Comparison of ENCODE assay signal across 8 cellular contexts in genomic region chr1:35192853-35193664, GRCh38. TPM values are rescaled to one million over a fixed set of nuclear protein-coding genes. Genes with fewer than 3 reads are reported as not detected.
DNase-seq lines count a peak whose midpoint lies in the region; ATAC-seq and TF ChIP-seq lines count a peak whose summit lies in the region.

Gene SFPQ (minus strand): TSS chr1:35193145. CDS start chr1:35193049, 96 bp downstream.

- H3K4me1 Mint-ChIP-seq in dendritic cell treated with granulocyte-macrophage colony-stimulating factor and Interleukin-4, amounts not matched to agents 40 ng/mL and 50 ng/mL, for 4 days (ENCODE audit: low read depth), result peaks cover 46% of the 10 kb centered on the region

- peak within 1 kb of the TSS; percentile 97 for H3K27ac ChIP-seq in C4-2B

- no peak for TF ChIP-seq CTCF in C4-2B (conservative IDR thresholded peaks at IDR 0.05)

- H3K9me3 Mint-ChIP-seq in dendritic cell treated with granulocyte-macrophage colony-stimulating factor and Interleukin-4, amounts not matched to agents 40 ng/mL and 50 ng/mL, for 4 days, result no peaks in the 10 kb centered on the region

- peak within 1 kb of the TSS; percentile 99 for H3K27ac Mint-ChIP-seq in dendritic cell treated with granulocyte-macrophage colony-stimulating factor and Interleukin-4, amounts not matched to agents 40 ng/mL and 50 ng/mL, for 4 days

- H3K27me3 Mint-ChIP-seq in dendritic cell treated with granulocyte-macrophage colony-stimulating factor and Interleukin-4, amounts not matched to agents 40 ng/mL and 50 ng/mL, for 4 days, result no peaks in the 10 kb centered on the region

- H3K4me3 Mint-ChIP-seq in dendritic cell treated with granulocyte-macrophage colony-stimulating factor and Interleukin-4, amounts not matched to agents 40 ng/mL and 50 ng/mL, for 4 days, result peak within 1 kb of the TSS; percentile 93

- ATAC-seq in GM19372 (IDR thresholded peaks at IDR 0.05; ENCODE audit: low read depth, unreplicated experiment), result peak; percentile 85
- ATAC-seq in HG03558 (IDR thresholded peaks at IDR 0.05; ENCODE audit: extremely low read depth, unreplicated experiment), result peak; percentile 77
- peak; percentile 90 for ATAC-seq in left lobe of liver

- intact Hi-C loops in dendritic cell treated with granulocyte-macrophage colony-stimulating factor and Interleukin-4, amounts not matched to agents 40 ng/mL and 50 ng/mL, for 4 days (cut with micrococcal nuclease), result loop anchor here (2.0 kb wide), 2 partner anchors 76 to 162 kb away; partner anchors contain the start of genes ZMYM4 and ZMYM6

- peaks cover 50% of the 10 kb centered on the region for H3K36me3 Mint-ChIP-seq in dendritic cell treated with granulocyte-macrophage colony-stimulating factor and Interleukin-4, amounts not matched to agents 40 ng/mL and 50 ng/mL, for 4 days (ENCODE audit: low read depth)

- DNase-seq in NCI-H748 treated with DMSO at 0.1 percent for 48 hours (lab: John Stamatoyannopoulos, UW), result peak; percentile 90
- DNase-seq in activated CD4-positive, alpha-beta T cell treated with anti-CD3 and anti-CD28 coated beads, Interleukin-2, amount 50 U/mL, for 24 hours (ENCODE audit: low read depth in 1 of 2, low spot score in 1 of 2), result peak; percentile 97 to 99
- peak; percentile 98 for DNase-seq in left lobe of liver (ENCODE audit: low spot score)
- peak; percentile 95 for DNase-seq in stimulated activated CD4-positive, alpha-beta T cell treated with anti-CD3 and anti-CD28 coated beads, Interleukin-2, amount 100 ng/mL, for 4 hours (ENCODE audit: low read depth)

RNA-seq across cellular contexts. Expression of gene SFPQ, which starts in this region (rescaled TPM):
- total RNA-seq in left lobe of liver, result 55.9 TPM

Comparison
In these comparisons a context has a peak if more than half of its experiments do, and no peak if none do; other contexts are left out.
1. Peak in every context shown above with its lines: DNase-seq, ATAC-seq and H3K27ac ChIP-seq.